Comparison of ENCODE assay signal across 8 cellular contexts in the genomic region with DNA sequence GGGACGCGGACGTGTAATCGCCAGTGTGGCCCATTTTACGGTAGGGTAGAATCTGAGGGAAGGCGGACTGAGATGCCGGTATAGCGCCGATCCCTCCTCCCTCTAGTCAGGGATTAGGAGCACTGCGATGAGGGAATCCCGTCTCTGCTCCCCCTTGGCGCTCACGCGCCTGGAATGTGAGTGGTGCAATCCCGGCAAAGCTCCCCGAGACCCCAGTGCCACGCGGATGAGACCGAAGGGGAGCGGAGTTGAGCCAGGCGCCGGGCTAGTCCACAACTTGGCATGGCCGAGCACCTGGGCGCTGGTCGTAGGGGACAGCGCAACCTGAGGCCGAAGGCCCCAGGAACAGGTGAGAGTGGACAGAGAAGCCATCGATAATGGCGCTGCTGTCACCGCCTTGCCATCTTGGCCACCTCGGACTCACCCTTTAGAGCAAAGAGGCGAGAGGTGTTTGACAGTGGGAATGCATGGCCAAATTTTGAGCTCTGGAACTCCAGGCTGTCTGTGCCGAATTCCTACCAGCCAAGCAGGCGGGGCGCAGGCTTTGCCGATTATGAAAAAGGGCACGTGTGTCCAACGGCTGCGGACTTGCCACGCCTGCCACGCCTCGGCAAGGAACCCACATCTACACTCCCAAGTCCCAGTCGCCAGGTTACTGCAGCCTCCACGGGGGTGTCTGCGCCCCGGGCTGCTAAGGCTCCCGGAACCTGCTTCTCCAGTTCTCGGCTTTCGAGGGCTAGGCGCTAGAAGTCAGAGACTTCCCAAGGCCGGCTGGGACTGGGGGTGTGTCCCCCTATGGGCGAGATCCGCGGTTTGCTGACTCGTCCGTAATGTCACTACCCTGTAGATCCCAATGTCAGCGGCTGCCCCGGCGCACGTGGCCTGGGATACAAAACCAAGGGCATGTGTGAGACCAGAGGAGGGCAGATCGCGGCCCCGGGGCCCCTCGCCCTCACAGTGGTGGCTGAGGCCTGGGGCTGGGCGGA. TPM values are rescaled to one million over a fixed set of nuclear protein-coding genes. Genes with fewer than 3 reads are reported as not detected.
A peak's percentile ranks its signal among the peaks of the same experiment; 100 is the strongest.
DNase-seq lines count a peak whose midpoint lies in the region; ATAC-seq and TF ChIP-seq lines count a peak whose summit lies in the region.

No MANE protein-coding gene starts in this region.

- H3K9ac ChIP-seq in IMR-90 (ENCODE audit: low read depth, low read length) = peak overlapping the region; percentile 80

- peak overlapping the region in 6 of 8 donors; percentile 18 to 89 (median 66) for H3K4me3 Mint-ChIP-seq in naive B cell
- no peak overlapping the region for H3K4me3 Mint-ChIP-seq in stimulated activated memory B cell treated with anti-CD40 and anti-IgM and Interleukin-4, amounts not matched to agents 10 μg/mL and 1 μg/mL and 100 μg/mL, for 72 hours
- H3K4me3 Mint-ChIP-seq in effector memory CD8-positive, alpha-beta T cell = no peak overlapping the region

- H3K27me3 Mint-ChIP-seq in naive B cell = peaks cover 61 to 86% (median 70%) of the 10 kb centered on the region in 3 donors
- H3K27me3 Mint-ChIP-seq in stimulated activated memory B cell treated with anti-CD40 and anti-IgM and Interleukin-4, amounts not matched to agents 10 μg/mL and 1 μg/mL and 100 μg/mL, for 72 hours = peaks cover 75% of the 10 kb centered on the region
- peaks cover 62 to 71% of the 10 kb centered on the region in 2 donors for H3K27me3 Mint-ChIP-seq in effector memory CD8-positive, alpha-beta T cell

- H3K9me1 ChIP-seq in IMR-90 (ENCODE audit: insufficient read depth, low read length) = no peaks in the 10 kb centered on the region; the same call in 1 of the 2 replicates

- peak overlapping the region; percentile 42; the same call in 1 of the 3 replicates for H2BK15ac ChIP-seq in IMR-90 (ENCODE audit: low read depth, low read length)

- H2BK20ac ChIP-seq in IMR-90 (ENCODE audit: low read depth, low read length) = no peak overlapping the region

- no peaks in the 10 kb centered on the region; a peak in 2 of 4 replicates for H3K79me1 ChIP-seq in IMR-90 (ENCODE audit: low read depth in 1 of 2, low read length in 2 of 2)

- POLR2A ChIA-PET in AG04450 (lab: Yijun Ruan, JAX) = interaction anchor here (1.1 kb wide), 1 partner anchor 46 kb away, joined by 3 read pairs; no protein-coding TSS in a partner anchor
- POLR2A ChIA-PET in IMR-90 (lab: Charles Lee; ENCODE audit: unreplicated experiment) = no interaction called here

- peak overlapping the region; percentile 22 to 53; a peak in 3 of 4 replicates for H4K8ac ChIP-seq in IMR-90 (ENCODE audit: low read depth in 2 of 2, low read length in 2 of 2)

- H4K20me1 ChIP-seq in IMR-90 (ENCODE audit: insufficient read depth, low read length) = no peaks in the 10 kb centered on the region

- dilution Hi-C loops in IMR-90 (cut with HindIII; ENCODE audit: low sequenced_read_pairs, unreplicated experiment) = no loop called here

- no peak overlapping the region for H3K27ac Mint-ChIP-seq in naive B cell
- no peak overlapping the region for H3K27ac Mint-ChIP-seq in stimulated activated memory B cell treated with anti-CD40 and anti-IgM and Interleukin-4, amounts not matched to agents 10 μg/mL and 1 μg/mL and 100 μg/mL, for 72 hours
- H3K27ac Mint-ChIP-seq in effector memory CD8-positive, alpha-beta T cell = no peak overlapping the region

- H3K4me3 ChIP-seq in AG04450 (ENCODE audit: low read depth, low read length) (peak overlapping the region; percentile 79), IMR-90 (ENCODE audit: insufficient read depth, low read depth, low read length) (peak overlapping the region; percentile 72)

- no peaks in the 10 kb centered on the region; the same call in none of the 2 replicates for H3K4me1 ChIP-seq in IMR-90 (ENCODE audit: control insufficient read depth, insufficient read depth, low read length)

- H3K36me3 ChIP-seq in IMR-90 (ENCODE audit: control insufficient read depth, insufficient read depth, low read length) = peaks cover 3% of the 10 kb centered on the region

- H3K27me3 ChIP-seq in AG04450 (ENCODE audit: control insufficient read depth, insufficient read depth, low read length) (peaks cover 8% of the 10 kb centered on the region), IMR-90 (ENCODE audit: control insufficient read depth, insufficient read depth, low read length) (no peaks in the 10 kb centered on the region)

- peak overlapping the region; percentile 58 for H2BK120ac ChIP-seq in IMR-90 (ENCODE audit: low read depth, low read length)

- H2AK5ac ChIP-seq in IMR-90 (ENCODE audit: low read depth, low read length) = peak overlapping the region; percentile 2; the same call in 1 of the 2 replicates

- no peak for TF ChIP-seq RAD21 in IMR-90 (IDR thresholded peaks at IDR 0.05; ENCODE audit: low read length)

- no peak overlapping the region for H3K56ac ChIP-seq in IMR-90 (ENCODE audit: extremely low read depth, insufficient read depth, low read length)

- in situ Hi-C loops in IMR-90 (cut with MboI; ENCODE audit: low sequenced_read_pairs) = loop anchor here (10.0 kb wide), 2 partner anchors 201 to 461 kb away; no protein-coding TSS in a partner anchor

- H3K4ac ChIP-seq in IMR-90 (ENCODE audit: low read depth, low read length) = peak overlapping the region; percentile 1; the same call in 1 of the 2 replicates

- H3K18ac ChIP-seq in IMR-90 (ENCODE audit: low read depth, low read length) = peak overlapping the region; percentile 32; the same call in 1 of the 2 replicates

- no TSS peak for BruUV-seq in IMR-90 (replicated peaks; lab: Mats Ljungman, UMichigan)

- peak overlapping the region; percentile 72; the same call in 1 of the 2 replicates for H4K91ac ChIP-seq in IMR-90 (ENCODE audit: insufficient read depth, low read depth, low read length)

- H3K36me3 Mint-ChIP-seq in naive B cell = no peaks in the 10 kb centered on the region
- H3K36me3 Mint-ChIP-seq in stimulated activated memory B cell treated with anti-CD40 and anti-IgM and Interleukin-4, amounts not matched to agents 10 μg/mL and 1 μg/mL and 100 μg/mL, for 72 hours = no peaks in the 10 kb centered on the region
- H3K36me3 Mint-ChIP-seq in effector memory CD8-positive, alpha-beta T cell (ENCODE audit: insufficient read depth) = no peaks in the 10 kb centered on the region

- H3K27ac ChIP-seq in AG04450 (ENCODE audit: low read depth, low read length) = peak overlapping the region; percentile 31
- H3K27ac ChIP-seq in IMR-90 (ENCODE audit: insufficient read depth, low read length) = peak overlapping the region; percentile 33

- CTCF ChIA-PET in AG04450 (lab: Charles Lee) = interaction anchor here (0.7 to 1.6 kb wide), 10 partner anchors 15 to 709 kb away, joined by 3 to 7 read pairs (median 4); no protein-coding TSS in a partner anchor
- CTCF ChIA-PET in IMR-90 (lab: Yijun Ruan, JAX) = no interaction called here

- ATAC-seq in IMR-90 (ENCODE audit: low read depth) (peak; percentile 4; the same call in 1 of the 2 replicates), esophagus mucosa (peak; percentile 94), naive B cell (ENCODE audit: low read depth in 2 of 2) (no peak)
- ATAC-seq in activated CD4-positive, CD25-positive, alpha-beta regulatory T cell treated with anti-CD3 and anti-CD28 coated beads, Interleukin-2, amount 50 U/mL, for 24 hours = no peak
- ATAC-seq in stimulated activated memory B cell treated with anti-CD40 and anti-IgM and Interleukin-4, amounts not matched to agents 10 μg/mL and 1 μg/mL and 100 μg/mL, for 72 hours = no peak
- ATAC-seq in effector memory CD8-positive, alpha-beta T cell (replicated peaks) = no peak

- TF ChIP-seq POLR2A in IMR-90 (IDR thresholded peaks at IDR 0.05; ENCODE audit: low read depth, low read length) = no peak

- peak overlapping the region; percentile 85 for H3K4me2 ChIP-seq in IMR-90 (ENCODE audit: low read depth, low read length)

- H3K23ac ChIP-seq in IMR-90 (ENCODE audit: low read depth, low read length) = 0 out of 2 replicates have a peak overlapping the region, but pooled peaks have one; percentile 48

- peak overlapping the region; percentile 87 for H2AFZ ChIP-seq in IMR-90 (replicated peaks; ENCODE audit: low read length, poor library complexity)

- peak overlapping the region; percentile 31 for H2AK9ac ChIP-seq in IMR-90 (replicated peaks; ENCODE audit: low read depth, low read length, poor library complexity)

- H3K14ac ChIP-seq in IMR-90 (replicated peaks; ENCODE audit: low read depth, low read length) = no peak overlapping the region; the same call in 1 of the 2 replicates

- TF ChIP-seq CTCF in AG04450 (IDR thresholded peaks at IDR 0.05; ENCODE audit: low read depth, low read length) (no peak), IMR-90 (conservative IDR thresholded peaks at IDR 0.05; ENCODE audit: low read depth, low read length) (no peak)

- peaks cover 0 to 15% (median 11%) of the 10 kb centered on the region in 7 donors for H3K9me3 Mint-ChIP-seq in naive B cell
- peaks cover 6% of the 10 kb centered on the region for H3K9me3 Mint-ChIP-seq in stimulated activated memory B cell treated with anti-CD40 and anti-IgM and Interleukin-4, amounts not matched to agents 10 μg/mL and 1 μg/mL and 100 μg/mL, for 72 hours
- H3K9me3 Mint-ChIP-seq in effector memory CD8-positive, alpha-beta T cell = peaks cover 0 to 2% of the 10 kb centered on the region in 2 donors

- H3K4me1 Mint-ChIP-seq in naive B cell = peaks cover 16 to 42% (median 40%) of the 10 kb centered on the region in 3 donors
- H3K4me1 Mint-ChIP-seq in stimulated activated memory B cell treated with anti-CD40 and anti-IgM and Interleukin-4, amounts not matched to agents 10 μg/mL and 1 μg/mL and 100 μg/mL, for 72 hours = peaks cover 32% of the 10 kb centered on the region
- peaks cover 5 to 12% of the 10 kb centered on the region in 2 donors for H3K4me1 Mint-ChIP-seq in effector memory CD8-positive, alpha-beta T cell (ENCODE audit: low read depth in 2 of 2)

- no peak for DNase-seq in AG04450 (ENCODE audit: low read depth, low spot score)
- DNase-seq in IMR-90 = peak; percentile 57
- no peak for DNase-seq in naive B cell
- DNase-seq in activated naive CD4-positive, alpha-beta T cell treated with Interleukin-2 at 50 U/mL for 16 hours = no peak
- DNase-seq in effector memory CD8-positive, alpha-beta T cell = no peak

- H4K5ac ChIP-seq in IMR-90 (ENCODE audit: low read depth, low read length) = peak overlapping the region; percentile 22

- 9% methylated on average over 29 of the region's 65 CpGs; no CpG with 5 or more reads in 1 of the 2 experiments for WGBS in IMR-90 (ENCODE audit: extremely low coverage in 2 of 2, insufficient read length in 1 of 2), 2 experiments

- H3K9me3 ChIP-seq in AG04450 (ENCODE audit: control insufficient read depth, insufficient read depth, low read length) = no peaks in the 10 kb centered on the region; the same call in 1 of the 2 replicates
- no peaks in the 10 kb centered on the region for H3K9me3 ChIP-seq in IMR-90 (ENCODE audit: control insufficient read depth, insufficient read depth, low read length)

- H2BK5ac ChIP-seq in IMR-90 (ENCODE audit: low read depth, low read length, poor library complexity, severe bottlenecking) = no peak overlapping the region

- intact Hi-C loops in IMR-90 (cut with micrococcal nuclease) = loop anchor here (2.0 to 5.0 kb wide), 4 partner anchors 47 to 659 kb away; no protein-coding TSS in a partner anchor

RNA-seq across cellular contexts. Expression of gene NPR3, which starts 2.6 kb away (rescaled TPM):
- polyA plus RNA-seq in AG04450 (2011; rRNA removed) (4.0 and 4.4 TPM in 2 replicates), IMR-90 (2012; rRNA removed) (23.2 and 24.6 TPM in 2 replicates), naive B cell (ENCODE audit: low read depth in 6 of 6) (not detected)
- polyA minus RNA-seq in AG04450 (2011; rRNA and poly(A)+ RNA removed) = 10.6 and 11.1 TPM in 2 replicates
- total RNA-seq in IMR-90 (2012; rRNA removed) (88.2 and 89.4 TPM in 2 replicates), esophagus mucosa (12.6 TPM)
- polyA plus RNA-seq in IMR-90 (2012; cell fraction: cytosol; rRNA removed) = 7.5 and 12.4 TPM in 2 replicates
- polyA plus RNA-seq in IMR-90 (2012; cell fraction: nucleus; rRNA removed; ENCODE audit: low replicate concordance) = 12.3 and 16.2 TPM in 2 replicates

Comparison
In these comparisons a context has a peak if more than half of its experiments do, and no peak if none do; other contexts are left out.
1. ATAC-seq: peak in IMR-90 (single experiment) and esophagus mucosa (single experiment); none in naive B cell (0 of 2), activated CD4-positive, CD25-positive, alpha-beta regulatory T cell treated with anti-CD3 and anti-CD28 coated beads, Interleukin-2, amount 50 U/mL, for 24 hours (0 of 2), stimulated activated memory B cell treated with anti-CD40 and anti-IgM and Interleukin-4, amounts not matched to agents 10 μg/mL and 1 μg/mL and 100 μg/mL, for 72 hours (single experiment) and effector memory CD8-positive, alpha-beta T cell (single experiment).
2. H3K4me3 Mint-ChIP-seq: peak in naive B cell (6 of 8); none in stimulated activated memory B cell treated with anti-CD40 and anti-IgM and Interleukin-4, amounts not matched to agents 10 μg/mL and 1 μg/mL and 100 μg/mL, for 72 hours (single experiment) and effector memory CD8-positive, alpha-beta T cell (0 of 2).